In genomic region chr14:87971010-87971409, GRCh38 we compare ENCODE assay signal across 14 cellular contexts. TPM values are rescaled to one million over a fixed set of nuclear protein-coding genes. Genes with fewer than 3 reads are reported as not detected.
A peak's percentile ranks its signal among the peaks of the same experiment; 100 is the strongest.
DNase-seq lines count a peak whose midpoint lies in the region; ATAC-seq and TF ChIP-seq lines count a peak whose summit lies in the region.
"Had no signal": no experiment of that assay in that cellular context is flagged by ENCODE, and none has a peak within 500 bp of the region (broad histone marks: within the 10 kb centered on the region; RNA-seq: fewer than 3 reads in every experiment).

No MANE protein-coding gene starts in this region.

- H3K27me3 ChIP-seq in left ventricle myocardium inferior (ENCODE audit: low read depth) = no peaks in the 10 kb centered on the region
- H3K27me3 ChIP-seq in prostate gland (replicated peaks; ENCODE audit: insufficient read depth) = no peaks in the 10 kb centered on the region
- H3K27me3 ChIP-seq: tibial artery had no signal

- TF ChIP-seq CTCF in left ventricle myocardium inferior (IDR thresholded peaks at IDR 0.05; ENCODE audit: borderline replicate concordance) (no peak), prostate gland (IDR thresholded peaks at IDR 0.05) (no peak), Calu3 (IDR thresholded peaks at IDR 0.05; ENCODE audit: unreplicated experiment) (no peak)

- no peak for TF ChIP-seq POLR2A in prostate gland (IDR thresholded peaks at IDR 0.05)

- peaks cover 77% of the 10 kb centered on the region for H3K36me3 Mint-ChIP-seq in stimulated activated effector memory CD8-positive, alpha-beta T cell treated with anti-CD3 and anti-CD28 coated beads, Interleukin-12 subunit alpha, Interleukin-12 subunit beta, amount 100 ng/mL, for 72 hours
- no peaks in the 10 kb centered on the region for H3K36me3 Mint-ChIP-seq in Calu3 (ENCODE audit: insufficient read depth, unreplicated experiment)

- ATAC-seq in GM19035 (IDR thresholded peaks at IDR 0.05; ENCODE audit: unreplicated experiment) (peak; percentile 60), GM21723 (IDR thresholded peaks at IDR 0.05; ENCODE audit: unreplicated experiment) (peak; percentile 86), HG03103 (IDR thresholded peaks at IDR 0.05; ENCODE audit: low read depth, unreplicated experiment) (peak; percentile 86)
- ATAC-seq in stimulated activated effector memory CD8-positive, alpha-beta T cell treated with anti-CD3 and anti-CD28 coated beads, Interleukin-12 subunit alpha, Interleukin-12 subunit beta, amount 100 ng/mL, for 72 hours = no peak

- peaks cover 45% of the 10 kb centered on the region for H3K36me3 ChIP-seq in left ventricle myocardium inferior
- H3K36me3 ChIP-seq in prostate gland = no peaks in the 10 kb centered on the region

- intact Hi-C loops in left ventricle myocardium inferior (cut with micrococcal nuclease) (no loop called here), prostate gland (cut with DNase I) (no loop called here), Calu3 (cut with micrococcal nuclease; ENCODE audit: unreplicated experiment) (no loop called here)

- H3K27ac ChIP-seq in left ventricle myocardium inferior (replicated peaks) (no peak overlapping the region), prostate gland (no peak overlapping the region)
- H3K27ac ChIP-seq: KMS-11, tibial artery had no signal

- H3K4me1 Mint-ChIP-seq in stimulated activated effector memory CD8-positive, alpha-beta T cell treated with anti-CD3 and anti-CD28 coated beads, Interleukin-12 subunit alpha, Interleukin-12 subunit beta, amount 100 ng/mL, for 72 hours = no peaks in the 10 kb centered on the region
- no peaks in the 10 kb centered on the region for H3K4me1 Mint-ChIP-seq in Calu3 (ENCODE audit: low read depth, unreplicated experiment)
- H3K4me1 Mint-ChIP-seq: activated naive CD4-positive, alpha-beta T cell treated with anti-CD3 and anti-CD28 coated beads, Interleukin-2, amount 10 ng/mL, durations not matched to agents 7 days and 5 days had no signal

- peak overlapping the region; percentile 43 for H3K27ac Mint-ChIP-seq in stimulated activated effector memory CD8-positive, alpha-beta T cell treated with anti-CD3 and anti-CD28 coated beads, Interleukin-12 subunit alpha, Interleukin-12 subunit beta, amount 100 ng/mL, for 72 hours
- no peak overlapping the region for H3K27ac Mint-ChIP-seq in Calu3 (ENCODE audit: unreplicated experiment)
- H3K27ac Mint-ChIP-seq: activated naive CD4-positive, alpha-beta T cell treated with anti-CD3 and anti-CD28 coated beads, Interleukin-2, amount 10 ng/mL, durations not matched to agents 7 days and 5 days had no signal

- H3K4me3 ChIP-seq in left ventricle myocardium inferior (no peak overlapping the region), prostate gland (no peak overlapping the region)
- H3K4me3 ChIP-seq: tibial artery had no signal

- H3K9me3 ChIP-seq in left ventricle myocardium inferior (replicated peaks) (no peaks in the 10 kb centered on the region), prostate gland (no peaks in the 10 kb centered on the region)
- H3K9me3 ChIP-seq: tibial artery had no signal

- no peaks in the 10 kb centered on the region for H3K4me1 ChIP-seq in left ventricle myocardium inferior
- no peaks in the 10 kb centered on the region for H3K4me1 ChIP-seq in prostate gland (replicated peaks)
- H3K4me1 ChIP-seq: tibial artery had no signal

- no peaks in the 10 kb centered on the region for H3K9me3 Mint-ChIP-seq in stimulated activated effector memory CD8-positive, alpha-beta T cell treated with anti-CD3 and anti-CD28 coated beads, Interleukin-12 subunit alpha, Interleukin-12 subunit beta, amount 100 ng/mL, for 72 hours
- H3K9me3 Mint-ChIP-seq in Calu3 (ENCODE audit: low read depth, unreplicated experiment) = no peaks in the 10 kb centered on the region
- H3K9me3 Mint-ChIP-seq: activated naive CD4-positive, alpha-beta T cell treated with anti-CD3 and anti-CD28 coated beads, Interleukin-2, amount 10 ng/mL, durations not matched to agents 7 days and 5 days had no signal

- CTCF ChIA-PET in Calu3 (lab: Charles Lee) = no interaction called here

- BruUV-seq in Calu3 (replicated peaks; lab: Mats Ljungman, UMichigan) = no TSS peak

- no peak overlapping the region for H3K4me3 Mint-ChIP-seq in stimulated activated effector memory CD8-positive, alpha-beta T cell treated with anti-CD3 and anti-CD28 coated beads, Interleukin-12 subunit alpha, Interleukin-12 subunit beta, amount 100 ng/mL, for 72 hours
- no peak overlapping the region for H3K4me3 Mint-ChIP-seq in Calu3 (ENCODE audit: low read depth, unreplicated experiment)
- H3K4me3 Mint-ChIP-seq: activated naive CD4-positive, alpha-beta T cell treated with anti-CD3 and anti-CD28 coated beads, Interleukin-2, amount 10 ng/mL, durations not matched to agents 7 days and 5 days had no signal

- no peaks in the 10 kb centered on the region for H3K27me3 Mint-ChIP-seq in Calu3 (ENCODE audit: unreplicated experiment)
- H3K27me3 Mint-ChIP-seq: activated naive CD4-positive, alpha-beta T cell treated with anti-CD3 and anti-CD28 coated beads, Interleukin-2, amount 10 ng/mL, durations not matched to agents 7 days and 5 days had no signal

- DNase-seq in stimulated activated effector memory CD8-positive, alpha-beta T cell treated with anti-CD3 and anti-CD28 coated beads, Interleukin-12 subunit alpha, Interleukin-12 subunit beta, amount 100 ng/mL, for 72 hours (ENCODE audit: low spot score in 2 of 2) = no peak
- DNase-seq in left ventricle myocardium inferior (no peak), prostate gland (ENCODE audit: low spot score) (no peak), Calu3 (no peak)
- no peak for DNase-seq in stimulated activated CD4-positive, alpha-beta T cell treated with anti-CD3 and anti-CD28 coated beads, Interleukin-4, amount 100 ng/mL, for 4 hours
- DNase-seq: activated naive CD4-positive, alpha-beta T cell treated with anti-CD3 and anti-CD28 coated beads, Interleukin-2, amount 10 ng/mL, durations not matched to agents 7 days and 5 days; central memory CD4-positive, alpha-beta T cell; NCI-H2029; tibial artery had no signal

- WGBS in prostate gland = 86% methylated on average over 2 of the region's 2 CpGs

RNA-seq across cellular contexts. Expression of gene GALC, which starts 22.0 kb away (rescaled TPM):
- total RNA-seq in left ventricle myocardium inferior = 14.5 TPM
- total RNA-seq in prostate gland = 10 to 100 TPM; 29.4 to 85.9 TPM
- total RNA-seq in Calu3 (2022) = 18.8 and 19.3 TPM in 2 replicates

RNA-seq across cellular contexts. Expression of gene GPR65, which starts 33.9 kb away (rescaled TPM):
- total RNA-seq in left ventricle myocardium inferior (0.25 TPM), prostate gland (under 1 TPM; 0.57 to 0.73 TPM), Calu3 (2022) (0.09 and 0.12 TPM in 2 replicates)
- total RNA-seq: epithelial cell of proximal tubule had no signal
